8 cellular contexts compared by ENCODE assay signal in genomic region chr11:46616551-46617450, GRCh38. TPM values are rescaled to one million over a fixed set of nuclear protein-coding genes. Genes with fewer than 3 reads are reported as not detected.
DNase-seq lines count a peak whose midpoint lies in the region; ATAC-seq and TF ChIP-seq lines count a peak whose summit lies in the region.

Gene HARBI1 (minus strand): TSS chr11:46617227. CDS start chr11:46616237, 990 bp downstream.

- intact Hi-C loops in left lung (cut with DNase I): no loop called here

- no peaks in the 10 kb centered on the region for H3K4me1 ChIP-seq in BE2C
- peaks cover 10 to 54% of the 10 kb centered on the region in 2 donors for H3K4me1 ChIP-seq in left lung

- H3K9me3 ChIP-seq in BE2C (no peaks in the 10 kb centered on the region), left lung (no peaks in the 10 kb centered on the region)

- no peaks in the 10 kb centered on the region for H3K9me3 Mint-ChIP-seq in activated CD4-positive, alpha-beta T cell treated with anti-CD3 and anti-CD28 coated beads, Interleukin-2, amount 10 ng/mL, durations not matched to agents 7 days and 5 days

- H3K27ac ChIP-seq in left lung: peak within 1 kb of the TSS; percentile 87 to 96

- H3K4me3 Mint-ChIP-seq in activated CD4-positive, alpha-beta T cell treated with anti-CD3 and anti-CD28 coated beads, Interleukin-2, amount 10 ng/mL, durations not matched to agents 7 days and 5 days: peak within 1 kb of the TSS; percentile 89

- H3K4me1 Mint-ChIP-seq in activated CD4-positive, alpha-beta T cell treated with anti-CD3 and anti-CD28 coated beads, Interleukin-2, amount 10 ng/mL, durations not matched to agents 7 days and 5 days: peaks cover 50% of the 10 kb centered on the region

- peak; percentile 86 for DNase-seq in BE2C
- peak; percentile 90 for DNase-seq in GM19238 (ENCODE audit: insufficient read length, low spot score)
- peak; percentile 25 for DNase-seq in NCI-H510A (lab: John Stamatoyannopoulos, UW)
- DNase-seq in activated CD4-positive, alpha-beta T cell treated with anti-CD3 and anti-CD28 coated beads, Interleukin-2, amount 10 ng/mL, durations not matched to agents 7 days and 5 days: peak; percentile 93
- DNase-seq in dedifferentiated amniotic fluid mesenchymal stem cell (ENCODE audit: extremely low spot score): peak; percentile 75
- DNase-seq in left lung: peak; percentile 93 to 98
- peak; percentile 89 for DNase-seq in stimulated activated CD4-positive, alpha-beta T cell treated with anti-CD3 and anti-CD28 coated beads, Interleukin-2, amount 100 ng/mL, for 4 hours (ENCODE audit: low read depth)

- TF ChIP-seq CTCF in BE2C (IDR thresholded peaks at IDR 0.05; ENCODE audit: low read depth, low read length) (no peak), left lung (IDR thresholded peaks at IDR 0.05) (no peak)

- H3K27me3 ChIP-seq in BE2C (no peaks in the 10 kb centered on the region), left lung (no peaks in the 10 kb centered on the region)

- peak within 1 kb of the TSS; percentile 100 for H3K27ac Mint-ChIP-seq in activated CD4-positive, alpha-beta T cell treated with anti-CD3 and anti-CD28 coated beads, Interleukin-2, amount 10 ng/mL, durations not matched to agents 7 days and 5 days

- POLR2A ChIA-PET in activated CD4-positive, alpha-beta T cell treated with anti-CD3 and anti-CD28 coated beads, Interleukin-2, amount 10 ng/mL, durations not matched to agents 7 days and 5 days (lab: Charles Lee): interaction anchor here (0.7 kb wide), 2 partner anchors 255 to 504 kb away, joined by 3 to 4 read pairs; no protein-coding TSS in a partner anchor

- ATAC-seq in HG03439 (IDR thresholded peaks at IDR 0.05; ENCODE audit: unreplicated experiment) (peak; percentile 94), left lung (peak; percentile 99)

- H3K4me3 ChIP-seq in BE2C (ENCODE audit: low read depth, low read length) (peak within 1 kb of the TSS; percentile 90), left lung (peak within 1 kb of the TSS; percentile 93 to 98)

- H3K36me3 ChIP-seq in BE2C (no peaks in the 10 kb centered on the region), left lung (peaks cover 0 to 18% of the 10 kb centered on the region in 2 donors)

- H3K36me3 Mint-ChIP-seq in activated CD4-positive, alpha-beta T cell treated with anti-CD3 and anti-CD28 coated beads, Interleukin-2, amount 10 ng/mL, durations not matched to agents 7 days and 5 days (ENCODE audit: low read depth): peaks cover 18% of the 10 kb centered on the region

- no peaks in the 10 kb centered on the region for H3K27me3 Mint-ChIP-seq in activated CD4-positive, alpha-beta T cell treated with anti-CD3 and anti-CD28 coated beads, Interleukin-2, amount 10 ng/mL, durations not matched to agents 7 days and 5 days

- CTCF ChIA-PET in activated CD4-positive, alpha-beta T cell treated with anti-CD3 and anti-CD28 coated beads, Interleukin-2, amount 10 ng/mL, durations not matched to agents 7 days and 5 days (lab: Charles Lee): interaction anchor here (0.5 to 2.6 kb wide), 17 partner anchors 9 to 906 kb away, joined by 3 to 8 read pairs (median 3); no protein-coding TSS in a partner anchor

RNA-seq across cellular contexts. Expression of gene HARBI1, which starts in this region (rescaled TPM):
- polyA plus RNA-seq in BE2C (2012; ENCODE audit: insufficient read depth, insufficient read length, low read depth): 2.1 TPM
- total RNA-seq in activated CD4-positive, alpha-beta T cell treated with anti-CD3 and anti-CD28 coated beads, Interleukin-2, amount 10 ng/mL, durations not matched to agents 7 days and 5 days: 1 to 10 TPM; 6.3 to 6.6 TPM
- total RNA-seq in left lung: 1 to 10 TPM; 4.5 to 5.0 TPM

Comparison
In these comparisons a context has a peak if more than half of its experiments do, and no peak if none do; other contexts are left out.
1. Peak in every context shown above with its lines: DNase-seq, ATAC-seq, H3K4me3 ChIP-seq and H3K27ac ChIP-seq.
2. DNase-seq: peak in every context shown above with its lines; median percentile 96 in left lung; 93 in activated CD4-positive, alpha-beta T cell treated with anti-CD3 and anti-CD28 coated beads, Interleukin-2, amount 10 ng/mL, durations not matched to agents 7 days and 5 days; 90 in GM19238; 89 in stimulated activated CD4-positive, alpha-beta T cell treated with anti-CD3 and anti-CD28 coated beads, Interleukin-2, amount 100 ng/mL, for 4 hours; 86 in BE2C; 75 in dedifferentiated amniotic fluid mesenchymal stem cell; 25 in NCI-H510A.